ENCODE assay signal across 8 cellular contexts in genomic region chr12:52903855-52904508, GRCh38. TPM values are rescaled to one million over a fixed set of nuclear protein-coding genes. Genes with fewer than 3 reads are reported as not detected.
A peak's percentile ranks its signal among the peaks of the same experiment; 100 is the strongest.
DNase-seq lines count a peak whose midpoint lies in the region; ATAC-seq and TF ChIP-seq lines count a peak whose summit lies in the region.

No MANE protein-coding gene starts in this region.

- H2BK5ac ChIP-seq in trophoblast cell (ENCODE audit: low read depth, low read length, poor library complexity): peak overlapping the region; percentile 63

- H3K4me1 Mint-ChIP-seq in glutamatergic neuron (ENCODE audit: low read depth, unreplicated experiment): peaks cover 4% of the 10 kb centered on the region

- DNase-seq in A673 (ENCODE audit: low spot score) (no peak), NCI-H1105 (lab: John Stamatoyannopoulos, UW) (peak; percentile 42), activated T-cell treated with anti-CD3 and anti-CD28 coated beads for 4 hours (peak; percentile 29), glutamatergic neuron (peak; percentile 67), trophoblast cell (peak; percentile 58 to 70)
- no peak for DNase-seq in effector CD4-positive, alpha-beta T cell

- H3K9me3 ChIP-seq in A673 (ENCODE audit: low read depth, low read length, poor library complexity, severe bottlenecking): no peaks in the 10 kb centered on the region
- no peaks in the 10 kb centered on the region for H3K9me3 ChIP-seq in trophoblast cell (ENCODE audit: insufficient read depth, low read depth, low read length)

- peak overlapping the region; percentile 23 for H3K4me3 ChIP-seq in A673 (ENCODE audit: low read depth, low read length, poor library complexity, severe bottlenecking)
- peak overlapping the region; percentile 99 for H3K4me3 ChIP-seq in trophoblast cell (ENCODE audit: low read depth, low read length)

- peak overlapping the region; percentile 41 for H3K23ac ChIP-seq in trophoblast cell (ENCODE audit: low read length)

- H4K12ac ChIP-seq in trophoblast cell (ENCODE audit: low read depth, low read length): no peak overlapping the region

- H3K4ac ChIP-seq in trophoblast cell (ENCODE audit: low read depth, low read length): peak overlapping the region; percentile 88

- H3K4me2 ChIP-seq in trophoblast cell (ENCODE audit: low read length): peak overlapping the region; percentile 54

- ATAC-seq in GM18907 (IDR thresholded peaks at IDR 0.05; ENCODE audit: unreplicated experiment): peak; percentile 64
- ATAC-seq in HG02623 (IDR thresholded peaks at IDR 0.05; ENCODE audit: unreplicated experiment): no peak

- H2BK12ac ChIP-seq in trophoblast cell (ENCODE audit: low read length): no peak overlapping the region

- TF ChIP-seq CTCF in A673 (conservative IDR thresholded peaks at IDR 0.05; ENCODE audit: low read depth, low read length): no peak
- TF ChIP-seq CTCF in glutamatergic neuron (IDR thresholded peaks at IDR 0.05; ENCODE audit: partially characterized antibody, unreplicated experiment): no peak

- H3K36me3 ChIP-seq in A673 (ENCODE audit: insufficient read depth, low read length, poor library complexity, severe bottlenecking): no peaks in the 10 kb centered on the region
- H3K36me3 ChIP-seq in trophoblast cell (ENCODE audit: control insufficient read depth in 1 of 2, insufficient read depth in 2 of 2, low read length in 2 of 2): peaks cover 40 to 41% of the 10 kb centered on the region in 2 experiments

- H4K91ac ChIP-seq in trophoblast cell (ENCODE audit: low read depth, low read length): peak overlapping the region; percentile 37

- peak overlapping the region; percentile 6 for H2BK120ac ChIP-seq in trophoblast cell (ENCODE audit: insufficient read depth, low read length, poor library complexity)

- H3K27me3 Mint-ChIP-seq in glutamatergic neuron (ENCODE audit: unreplicated experiment): peaks cover 9% of the 10 kb centered on the region

- H3K4me3 Mint-ChIP-seq in glutamatergic neuron (ENCODE audit: unreplicated experiment): peak overlapping the region; percentile 87

- POLR2A ChIA-PET in A673 (lab: Charles Lee; ENCODE audit: low non-redundant PET): no interaction called here

- WGBS in trophoblast cell (ENCODE audit: extremely low coverage, insufficient coverage, insufficient read length): no CpG with 5 or more reads among the region's 31 CpGs

- peaks cover 19% of the 10 kb centered on the region for H3K4me1 ChIP-seq in A673 (ENCODE audit: insufficient read depth, low read length, poor library complexity, severe bottlenecking)
- peaks cover 34 to 41% of the 10 kb centered on the region in 2 experiments for H3K4me1 ChIP-seq in trophoblast cell (ENCODE audit: control insufficient read depth in 1 of 2, insufficient read depth in 2 of 2, low read length in 2 of 2)

- peaks cover 4% of the 10 kb centered on the region for H3K36me3 Mint-ChIP-seq in glutamatergic neuron (ENCODE audit: unreplicated experiment)

- H3K18ac ChIP-seq in trophoblast cell (ENCODE audit: low read length): peak overlapping the region; percentile 16

- H3K9ac ChIP-seq in trophoblast cell (ENCODE audit: low read length): peak overlapping the region; percentile 100

- peak overlapping the region; percentile 59 for H3K14ac ChIP-seq in trophoblast cell (ENCODE audit: low read length)

- H3K27ac ChIP-seq in A673 (ENCODE audit: low read depth, low read length, poor library complexity, severe bottlenecking): no peak overlapping the region
- H3K27ac ChIP-seq in trophoblast cell (ENCODE audit: low read depth, low read length): peak overlapping the region; percentile 94

- peak overlapping the region; percentile 20 for H4K8ac ChIP-seq in trophoblast cell (ENCODE audit: low read depth, low read length)

- H2AFZ ChIP-seq in trophoblast cell (ENCODE audit: insufficient read depth, low read length, poor library complexity): no peak overlapping the region

- peaks cover 38% of the 10 kb centered on the region for H3K79me2 ChIP-seq in trophoblast cell (ENCODE audit: control insufficient read depth, insufficient read depth, low read length, poor library complexity)

- H3K79me1 ChIP-seq in trophoblast cell (ENCODE audit: low read length): peaks cover 47% of the 10 kb centered on the region

- CTCF ChIA-PET in A673 (lab: Charles Lee): no interaction called here

- no peaks in the 10 kb centered on the region for H3K9me3 Mint-ChIP-seq in glutamatergic neuron (ENCODE audit: unreplicated experiment)

- intact Hi-C loops in A673 (cut with micrococcal nuclease; ENCODE audit: unreplicated experiment): no loop called here

- BruUV-seq in A673 (replicated peaks; lab: Mats Ljungman, UMichigan): no TSS peak

- H3K27ac Mint-ChIP-seq in glutamatergic neuron (ENCODE audit: unreplicated experiment): peak overlapping the region; percentile 83

- no peaks in the 10 kb centered on the region for H3K27me3 ChIP-seq in A673 (replicated peaks; ENCODE audit: insufficient read depth, low read depth, low read length, poor library complexity)
- no peaks in the 10 kb centered on the region for H3K27me3 ChIP-seq in trophoblast cell (ENCODE audit: insufficient read depth, low read length)

- no peak overlapping the region for H2AK5ac ChIP-seq in trophoblast cell (ENCODE audit: low read length)

RNA-seq across cellular contexts. Expression of gene KRT8, which starts 0.9 kb away (rescaled TPM):
- total RNA-seq in A673 (2021) (15.4 and 16.2 TPM in 2 replicates), glutamatergic neuron (ENCODE audit: unreplicated experiment) (14.0 TPM)
- polyA plus RNA-seq in trophoblast cell (2013): 5,322 and 5,443 TPM in 2 replicates

RNA-seq across cellular contexts. Expression of gene KRT18, which starts 44.9 kb away (rescaled TPM):
- 179 and 209 TPM in 2 replicates for total RNA-seq in A673 (2021)
- 1.3 TPM for total RNA-seq in glutamatergic neuron (ENCODE audit: unreplicated experiment)
- polyA plus RNA-seq in trophoblast cell (2013): 4,184 and 4,236 TPM in 2 replicates

RNA-seq across cellular contexts. Expression of gene KRT78, which starts 55.2 kb away (rescaled TPM):
- not detected in 2 replicates for total RNA-seq in A673 (2021)
- total RNA-seq in glutamatergic neuron (ENCODE audit: unreplicated experiment): not detected
- 0.10 TPM in 1 of 2 replicates, not detected in the other for polyA plus RNA-seq in trophoblast cell (2013)

Comparison
In these comparisons a context has a peak if more than half of its experiments do, and no peak if none do; other contexts are left out.
1. DNase-seq: peak in NCI-H1105 (single experiment), activated T-cell treated with anti-CD3 and anti-CD28 coated beads for 4 hours (single experiment), glutamatergic neuron (single experiment) and trophoblast cell (2 of 2); none in A673 (single experiment) and effector CD4-positive, alpha-beta T cell (single experiment).
2. RNA of gene KRT18, which starts 44.9 kb away (total RNA-seq): 179 to 209 TPM in A673; 1.3 TPM in glutamatergic neuron (single experiment); every median in the first group is over 10 times any median in the second.